8 cellular contexts compared by ENCODE assay signal in the genomic region with DNA sequence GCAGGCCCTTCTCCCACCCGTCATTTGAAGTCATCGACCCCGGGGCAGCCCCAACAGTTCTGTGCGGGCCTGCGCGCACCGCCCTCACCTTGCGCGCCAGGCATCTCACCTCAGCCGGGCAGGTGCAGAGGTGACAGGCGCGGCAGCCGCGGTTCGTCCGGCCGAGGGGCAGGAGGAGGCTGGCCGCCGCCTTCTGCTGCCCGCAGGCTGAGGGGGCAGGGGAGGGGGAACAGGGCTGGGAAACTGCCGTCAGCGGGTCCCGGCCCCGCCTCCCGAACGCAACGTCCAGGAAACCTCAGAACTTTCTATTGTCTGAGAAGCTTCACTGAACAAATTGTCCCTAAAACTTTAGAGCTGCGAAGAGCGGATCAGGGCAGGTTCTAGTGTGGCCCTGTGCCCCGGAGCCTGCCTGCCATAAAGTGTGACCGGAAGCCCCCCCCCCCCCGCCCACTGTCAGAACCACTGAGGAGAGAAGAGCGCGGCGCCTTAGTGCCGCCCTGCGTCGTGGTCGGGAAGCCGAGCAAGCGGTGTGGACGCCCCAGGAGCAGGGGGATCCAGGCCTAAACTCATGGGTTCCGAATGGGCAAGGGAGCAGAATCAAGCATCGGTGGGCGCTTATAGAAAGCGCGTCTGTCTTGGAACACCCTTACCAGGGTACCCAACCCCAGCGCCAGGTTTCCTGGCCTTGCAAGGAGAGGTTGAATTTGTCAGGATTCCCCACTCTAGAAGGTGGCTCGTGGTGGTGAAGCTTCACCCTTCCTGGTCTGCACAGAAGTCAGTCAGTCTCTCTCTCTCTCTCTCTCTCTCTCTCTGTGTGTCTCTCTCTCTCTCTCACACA. TPM values are rescaled to one million over a fixed set of nuclear protein-coding genes. Genes with fewer than 3 reads are reported as not detected.
A peak's percentile ranks its signal among the peaks of the same experiment; 100 is the strongest.
DNase-seq lines count a peak whose midpoint lies in the region; ATAC-seq and TF ChIP-seq lines count a peak whose summit lies in the region.

No MANE protein-coding gene starts in this region.

- H3K36me3 ChIP-seq in kidney epithelial cell (ENCODE audit: control insufficient read depth, insufficient read depth, low read length) (no peaks in the 10 kb centered on the region), tibial nerve (no peaks in the 10 kb centered on the region)
- H3K36me3 ChIP-seq in naive thymus-derived CD4-positive, alpha-beta T cell (ENCODE audit: control insufficient read depth in 2 of 3, insufficient read depth in 3 of 3, low read length in 3 of 3) = no peaks in the 10 kb centered on the region
- no peaks in the 10 kb centered on the region for H3K36me3 ChIP-seq in CD8-positive, alpha-beta T cell (ENCODE audit: insufficient read depth, low read length)

- POLR2A ChIA-PET in activated CD4-positive, alpha-beta memory T cell treated with anti-CD3 and anti-CD28 coated beads, Interleukin-2, amount 10 ng/mL, durations not matched to agents 7 days and 5 days (lab: Charles Lee) = no interaction called here
- POLR2A ChIA-PET in activated CD4-positive, alpha-beta memory T cell treated with anti-CD3 and anti-CD28 coated beads for 36 hours (lab: Charles Lee) = no interaction called here
- POLR2A ChIA-PET in MCF 10A (lab: Yijun Ruan, JAX) = interaction anchor here (0.5 to 0.7 kb wide), 2 partner anchors 505 to 786 kb away, joined by 3 to 4 read pairs; a partner anchor contains a TSS
- POLR2A ChIA-PET in naive thymus-derived CD4-positive, alpha-beta T cell (lab: Charles Lee) = no interaction called here
- POLR2A ChIA-PET in CD8-positive, alpha-beta T cell (lab: Charles Lee) = no interaction called here

- H3K27me3 Mint-ChIP-seq in activated CD4-positive, alpha-beta memory T cell treated with anti-CD3 and anti-CD28 coated beads, Interleukin-2, amount 10 ng/mL, durations not matched to agents 7 days and 5 days = peaks cover 82% of the 10 kb centered on the region
- peaks cover 78% of the 10 kb centered on the region for H3K27me3 Mint-ChIP-seq in activated CD4-positive, alpha-beta memory T cell treated with anti-CD3 and anti-CD28 coated beads for 36 hours
- H3K27me3 Mint-ChIP-seq in MCF 10A (ENCODE audit: insufficient read depth, unreplicated experiment) = no peaks in the 10 kb centered on the region
- peaks cover 79 to 91% (median 84%) of the 10 kb centered on the region in 5 donors for H3K27me3 Mint-ChIP-seq in naive thymus-derived CD4-positive, alpha-beta T cell
- peaks cover 78% of the 10 kb centered on the region for H3K27me3 Mint-ChIP-seq in CD8-positive, alpha-beta T cell (ENCODE audit: low read depth)

- TSS peak; percentile 74 for BruUV-seq in MCF 10A (replicated peaks; lab: Mats Ljungman, UMichigan)

- no peak for ATAC-seq in naive thymus-derived CD4-positive, alpha-beta T cell
- ATAC-seq in CD8-positive, alpha-beta T cell = no peak

- peaks cover 0 to 27% (median 11%) of the 10 kb centered on the region in 4 donors for H3K4me1 ChIP-seq in tibial nerve
- H3K4me1 ChIP-seq in naive thymus-derived CD4-positive, alpha-beta T cell (ENCODE audit: control insufficient read depth in 2 of 2, insufficient read depth in 2 of 2, low read length in 2 of 2) = no peaks in the 10 kb centered on the region
- H3K4me1 ChIP-seq in CD8-positive, alpha-beta T cell (ENCODE audit: insufficient read depth, low read length) = no peaks in the 10 kb centered on the region

- peak; percentile 11 for DNase-seq in activated CD4-positive, alpha-beta memory T cell treated with anti-CD3 and anti-CD28 coated beads, Interleukin-2, amount 10 ng/mL, durations not matched to agents 7 days and 5 days
- no peak for DNase-seq in activated CD4-positive, alpha-beta memory T cell treated with anti-CD3 and anti-CD28 coated beads for 36 hours
- no peak for DNase-seq in MCF 10A (ENCODE audit: unreplicated experiment)
- no peak for DNase-seq in kidney epithelial cell (ENCODE audit: low read depth)
- DNase-seq in tibial nerve (ENCODE audit: low spot score in 2 of 2) = no peak
- no peak for DNase-seq in naive thymus-derived CD4-positive, alpha-beta T cell
- no peak for DNase-seq in anterior cingulate cortex (lab: John Stamatoyannopoulos, UW)
- DNase-seq in CD8-positive, alpha-beta T cell = no peak

- H3K27ac ChIP-seq in tibial nerve = peak overlapping the region in 2 of 4 donors; percentile 62 to 77
- H3K27ac ChIP-seq in naive thymus-derived CD4-positive, alpha-beta T cell (ENCODE audit: low read depth, low read length) = no peak overlapping the region
- no peak overlapping the region for H3K27ac ChIP-seq in CD8-positive, alpha-beta T cell (ENCODE audit: low read depth, low read length)

- H3K27me3 ChIP-seq in kidney epithelial cell (ENCODE audit: control insufficient read depth, insufficient read depth, low read length) (peaks cover 91% of the 10 kb centered on the region), tibial nerve (peaks cover 0 to 98% of the 10 kb centered on the region in 2 donors)
- peaks cover 7 to 9% of the 10 kb centered on the region in 2 donors for H3K27me3 ChIP-seq in naive thymus-derived CD4-positive, alpha-beta T cell (ENCODE audit: control insufficient read depth in 2 of 2, insufficient read depth in 2 of 2, low read length in 2 of 2)
- peaks cover 29% of the 10 kb centered on the region for H3K27me3 ChIP-seq in CD8-positive, alpha-beta T cell (ENCODE audit: insufficient read depth, low read length)

- no peak overlapping the region for H3K4me3 Mint-ChIP-seq in activated CD4-positive, alpha-beta memory T cell treated with anti-CD3 and anti-CD28 coated beads, Interleukin-2, amount 10 ng/mL, durations not matched to agents 7 days and 5 days
- no peak overlapping the region for H3K4me3 Mint-ChIP-seq in activated CD4-positive, alpha-beta memory T cell treated with anti-CD3 and anti-CD28 coated beads for 36 hours
- peak overlapping the region; percentile 67 for H3K4me3 Mint-ChIP-seq in MCF 10A (ENCODE audit: unreplicated experiment)
- H3K4me3 Mint-ChIP-seq in naive thymus-derived CD4-positive, alpha-beta T cell = peak overlapping the region in 1 of 10 donors; percentile 40
- no peak overlapping the region for H3K4me3 Mint-ChIP-seq in CD8-positive, alpha-beta T cell

- intact Hi-C loops in activated CD4-positive, alpha-beta memory T cell treated with anti-CD3 and anti-CD28 coated beads for 36 hours (cut with micrococcal nuclease) = loop anchor here (2.0 kb wide), 1 partner anchor 17 kb away; no protein-coding TSS in a partner anchor
- intact Hi-C loops in MCF 10A (cut with micrococcal nuclease) = loop anchor here (1.0 to 5.0 kb wide), 2 partner anchors 39 to 139 kb away; a partner anchor contains a TSS
- intact Hi-C loops in naive thymus-derived CD4-positive, alpha-beta T cell (cut with micrococcal nuclease) = no loop called here
- intact Hi-C loops in CD8-positive, alpha-beta T cell (cut with DNase I, micrococcal nuclease) = no loop called here

- no peak overlapping the region for H3K4me3 ChIP-seq in kidney epithelial cell (ENCODE audit: low read depth, low read length)
- peak overlapping the region; percentile 16 to 48 (median 31) for H3K4me3 ChIP-seq in tibial nerve
- no peak overlapping the region for H3K4me3 ChIP-seq in naive thymus-derived CD4-positive, alpha-beta T cell (ENCODE audit: low read length)
- no peak overlapping the region for H3K4me3 ChIP-seq in CD8-positive, alpha-beta T cell (ENCODE audit: low read depth, low read length)

- H3K4me1 Mint-ChIP-seq in activated CD4-positive, alpha-beta memory T cell treated with anti-CD3 and anti-CD28 coated beads, Interleukin-2, amount 10 ng/mL, durations not matched to agents 7 days and 5 days = peaks cover 15% of the 10 kb centered on the region
- peaks cover 8% of the 10 kb centered on the region for H3K4me1 Mint-ChIP-seq in activated CD4-positive, alpha-beta memory T cell treated with anti-CD3 and anti-CD28 coated beads for 36 hours (ENCODE audit: low read depth)
- H3K4me1 Mint-ChIP-seq in MCF 10A (ENCODE audit: insufficient read depth, unreplicated experiment) = peaks cover 9% of the 10 kb centered on the region
- peaks cover 0 to 19% (median 13%) of the 10 kb centered on the region in 7 donors for H3K4me1 Mint-ChIP-seq in naive thymus-derived CD4-positive, alpha-beta T cell
- H3K4me1 Mint-ChIP-seq in CD8-positive, alpha-beta T cell (ENCODE audit: low read depth) = peaks cover 14% of the 10 kb centered on the region

- CTCF ChIA-PET in activated CD4-positive, alpha-beta memory T cell treated with anti-CD3 and anti-CD28 coated beads, Interleukin-2, amount 10 ng/mL, durations not matched to agents 7 days and 5 days (lab: Charles Lee) = no interaction called here
- CTCF ChIA-PET in activated CD4-positive, alpha-beta memory T cell treated with anti-CD3 and anti-CD28 coated beads for 36 hours (lab: Charles Lee) = no interaction called here
- CTCF ChIA-PET in MCF 10A (lab: Yijun Ruan, JAX) = interaction anchor here (0.6 kb wide), 1 partner anchor 160 kb away, joined by 3 read pairs; no protein-coding TSS in a partner anchor
- CTCF ChIA-PET in naive thymus-derived CD4-positive, alpha-beta T cell (lab: Charles Lee) = no interaction called here
- CTCF ChIA-PET in CD8-positive, alpha-beta T cell (lab: Charles Lee) = no interaction called here

- TF ChIP-seq CTCF in MCF 10A (IDR thresholded peaks at IDR 0.05; ENCODE audit: unreplicated experiment) (no peak), kidney epithelial cell (IDR thresholded peaks at IDR 0.05; ENCODE audit: insufficient read depth, low read length, poor library complexity, severe bottlenecking) (peak; percentile 1), tibial nerve (IDR thresholded peaks at IDR 0.05) (no peak)
- TF ChIP-seq CTCF in CD8-positive, alpha-beta T cell (IDR thresholded peaks at IDR 0.05) = no peak

- H3K9me3 Mint-ChIP-seq in activated CD4-positive, alpha-beta memory T cell treated with anti-CD3 and anti-CD28 coated beads, Interleukin-2, amount 10 ng/mL, durations not matched to agents 7 days and 5 days = no peaks in the 10 kb centered on the region
- peaks cover 5% of the 10 kb centered on the region for H3K9me3 Mint-ChIP-seq in activated CD4-positive, alpha-beta memory T cell treated with anti-CD3 and anti-CD28 coated beads for 36 hours
- no peaks in the 10 kb centered on the region for H3K9me3 Mint-ChIP-seq in MCF 10A (ENCODE audit: unreplicated experiment)
- peaks cover 4 to 54% (median 21%) of the 10 kb centered on the region in 11 donors for H3K9me3 Mint-ChIP-seq in naive thymus-derived CD4-positive, alpha-beta T cell
- H3K9me3 Mint-ChIP-seq in CD8-positive, alpha-beta T cell = peaks cover 5% of the 10 kb centered on the region

- WGBS in tibial nerve, 2 donors = 3 to 7% methylated on average over 38 to 47 of the region's 49 CpGs

- H3K9me3 ChIP-seq in tibial nerve = peaks cover 0 to 6% (median 0%) of the 10 kb centered on the region in 4 donors
- no peaks in the 10 kb centered on the region for H3K9me3 ChIP-seq in naive thymus-derived CD4-positive, alpha-beta T cell (ENCODE audit: control insufficient read depth in 2 of 3, low read length in 3 of 3)
- H3K9me3 ChIP-seq in CD8-positive, alpha-beta T cell (ENCODE audit: low read length) = no peaks in the 10 kb centered on the region

- H3K27ac Mint-ChIP-seq in activated CD4-positive, alpha-beta memory T cell treated with anti-CD3 and anti-CD28 coated beads, Interleukin-2, amount 10 ng/mL, durations not matched to agents 7 days and 5 days = no peak overlapping the region
- no peak overlapping the region for H3K27ac Mint-ChIP-seq in activated CD4-positive, alpha-beta memory T cell treated with anti-CD3 and anti-CD28 coated beads for 36 hours
- peak overlapping the region; percentile 92 for H3K27ac Mint-ChIP-seq in MCF 10A (ENCODE audit: low read depth, unreplicated experiment)
- H3K27ac Mint-ChIP-seq in naive thymus-derived CD4-positive, alpha-beta T cell = no peak overlapping the region
- H3K27ac Mint-ChIP-seq in CD8-positive, alpha-beta T cell = no peak overlapping the region

- peaks cover 12% of the 10 kb centered on the region for H3K36me3 Mint-ChIP-seq in activated CD4-positive, alpha-beta memory T cell treated with anti-CD3 and anti-CD28 coated beads, Interleukin-2, amount 10 ng/mL, durations not matched to agents 7 days and 5 days (ENCODE audit: low read depth)
- H3K36me3 Mint-ChIP-seq in activated CD4-positive, alpha-beta memory T cell treated with anti-CD3 and anti-CD28 coated beads for 36 hours = peaks cover 1% of the 10 kb centered on the region
- no peaks in the 10 kb centered on the region for H3K36me3 Mint-ChIP-seq in MCF 10A (ENCODE audit: insufficient read depth, unreplicated experiment)
- peaks cover 0 to 15% (median 5%) of the 10 kb centered on the region in 5 donors for H3K36me3 Mint-ChIP-seq in naive thymus-derived CD4-positive, alpha-beta T cell
- H3K36me3 Mint-ChIP-seq in CD8-positive, alpha-beta T cell = no peaks in the 10 kb centered on the region

- TF ChIP-seq POLR2A in tibial nerve (IDR thresholded peaks at IDR 0.05) = peak; percentile 46 to 53

- TF ChIP-seq EP300 in tibial nerve (IDR thresholded peaks at IDR 0.05) = no peak

RNA-seq across cellular contexts. Expression of a gene that starts 13.3 kb away (rescaled TPM):
- total RNA-seq in activated CD4-positive, alpha-beta memory T cell treated with anti-CD3 and anti-CD28 coated beads, Interleukin-2, amount 10 ng/mL, durations not matched to agents 7 days and 5 days = not detected
- not detected for total RNA-seq in activated CD4-positive, alpha-beta memory T cell treated with anti-CD3 and anti-CD28 coated beads for 36 hours
- total RNA-seq in MCF 10A (2022) = 0.09 and 0.15 TPM in 2 replicates
- total RNA-seq in kidney epithelial cell = 0.21 TPM in 1 of 2 replicates, not detected in the other
- 10 to 100 TPM; 38.7 to 57.0 (median 48.2) TPM for total RNA-seq in tibial nerve
- not detected for total RNA-seq in naive thymus-derived CD4-positive, alpha-beta T cell
- not detected for polyA plus RNA-seq in naive thymus-derived CD4-positive, alpha-beta T cell
- total RNA-seq in CD8-positive, alpha-beta T cell = under 1 TPM; 0.11 to 0.17 TPM

Comparison
In these comparisons a context has a peak if more than half of its experiments do, and no peak if none do; other contexts are left out.
1. H3K4me3 ChIP-seq: peak in tibial nerve (4 of 4); none in kidney epithelial cell (single experiment), naive thymus-derived CD4-positive, alpha-beta T cell (single experiment) and CD8-positive, alpha-beta T cell (single experiment).
2. RNA of a gene that starts 13.3 kb away (total RNA-seq): 38.7 to 57.0 TPM in tibial nerve; 0.11 to 0.17 TPM in CD8-positive, alpha-beta T cell, 0.09 to 0.15 TPM in MCF 10A, not detected in activated CD4-positive, alpha-beta memory T cell treated with anti-CD3 and anti-CD28 coated beads, Interleukin-2, amount 10 ng/mL, durations not matched to agents 7 days and 5 days, not detected in activated CD4-positive, alpha-beta memory T cell treated with anti-CD3 and anti-CD28 coated beads for 36 hours, 0.21 TPM in kidney epithelial cell and not detected in naive thymus-derived CD4-positive, alpha-beta T cell; every median in the first group is over 10 times any median in the second.
3. intact Hi-C loops: an anchor here in activated CD4-positive, alpha-beta memory T cell treated with anti-CD3 and anti-CD28 coated beads for 36 hours (2.0 kb wide) and MCF 10A (1.0 to 5.0 kb wide); none called in naive thymus-derived CD4-positive, alpha-beta T cell and CD8-positive, alpha-beta T cell.